1 cellular context compared by ENCODE assay signal in the genomic region with DNA sequence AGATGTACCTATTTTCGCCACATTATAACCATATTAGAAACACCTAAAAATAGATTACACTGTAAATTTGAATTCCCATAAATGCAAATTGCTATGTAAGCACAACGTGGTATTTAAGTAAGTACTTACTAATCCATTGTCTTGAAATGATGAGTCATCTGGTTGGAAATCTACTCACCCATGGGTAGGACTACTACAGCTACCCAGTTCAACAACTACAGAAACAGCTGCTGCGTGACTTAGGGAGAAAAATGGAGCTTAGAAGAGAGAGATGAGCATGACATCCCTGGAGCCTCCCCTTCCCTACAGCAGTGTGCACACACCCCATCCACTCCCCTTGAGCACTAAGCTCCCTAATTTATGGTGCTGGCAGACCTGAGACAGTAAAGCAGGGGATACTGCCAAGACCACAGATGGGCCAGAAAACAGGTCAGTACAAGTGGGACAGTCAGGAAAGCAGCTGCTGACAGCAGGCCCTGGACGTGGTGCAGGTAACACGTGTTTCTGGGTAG.
TF ChIP-seq lines count a peak whose summit lies in the region.

No MANE protein-coding gene starts in this region.

TF ChIP-seq in H1, 55 proteins besides CTCF, POLR2A, EP300 and RAD21:
- TF ChIP-seq FOSL1 (IDR thresholded peaks at IDR 0.05; ENCODE audit: insufficient read depth, low read depth, low read length) (no peak), RBBP5 (IDR thresholded peaks at IDR 0.05; ENCODE audit: borderline replicate concordance, low read depth, low read length) (no peak), CHD1 (IDR thresholded peaks at IDR 0.05; ENCODE audit: low read depth, low read length) (no peak), GTF2F1 (IDR thresholded peaks at IDR 0.05; ENCODE audit: borderline replicate concordance, low read depth, low read length) (no peak), BCL11A (IDR thresholded peaks at IDR 0.05; ENCODE audit: low read depth in 2 of 2, low read length in 2 of 2) (no peak), JUND (IDR thresholded peaks at IDR 0.05; ENCODE audit: low read length) (0 out of 2 replicates have a peak, but pooled peaks have one; percentile 37), PHF8 (conservative IDR thresholded peaks at IDR 0.05; ENCODE audit: low read depth, low read length) (no peak), HDAC6 (IDR thresholded peaks at IDR 0.05; ENCODE audit: low read depth, low read length) (no peak), SIX5 (IDR thresholded peaks at IDR 0.05; ENCODE audit: low read depth, low read length) (no peak), CHD2 (IDR thresholded peaks at IDR 0.05; ENCODE audit: low read length) (no peak), MAFK (IDR thresholded peaks at IDR 0.05; ENCODE audit: low read depth, low read length) (0 out of 2 replicates have a peak, but pooled peaks have one; percentile 4)
- TF ChIP-seq, protein P1, sequence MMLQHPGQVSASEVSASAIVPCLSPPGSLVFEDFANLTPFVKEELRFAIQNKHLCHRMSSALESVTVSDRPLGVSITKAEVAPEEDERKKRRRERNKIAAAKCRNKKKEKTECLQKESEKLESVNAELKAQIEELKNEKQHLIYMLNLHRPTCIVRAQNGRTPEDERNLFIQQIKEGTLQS (IDR thresholded peaks at IDR 0.05; ENCODE audit: insufficient read depth, low read depth, low read length), result no peak
TF ChIP-seq in H1: peak in this region for 2.
